1 cellular context compared by ENCODE assay signal in genomic region chr16:20875358-20875656, GRCh38.
TF ChIP-seq lines count a peak whose summit lies in the region.

No MANE protein-coding gene starts in this region.

TF ChIP-seq in GM23338, 12 proteins besides CTCF, POLR2A, EP300 and RAD21:
- no peak for TF ChIP-seq EZH2phosphoT487 (IDR thresholded peaks at IDR 0.05; ENCODE audit: unreplicated experiment)
- TF ChIP-seq STAT1 (IDR thresholded peaks at IDR 0.05; ENCODE audit: unreplicated experiment) = no peak
- TF ChIP-seq ETS1 (IDR thresholded peaks at IDR 0.05) = no peak
- no peak for TF ChIP-seq NANOG (IDR thresholded peaks at IDR 0.05; ENCODE audit: borderline replicate concordance)
- no peak for TF ChIP-seq EZH2 (IDR thresholded peaks at IDR 0.05; ENCODE audit: low read depth, unreplicated experiment)
- TF ChIP-seq ZNF331 (CRISPR knock-in tag; IDR thresholded peaks at IDR 0.05; ENCODE audit: low read depth) = no peak
- TF ChIP-seq POLR2AphosphoS5 (IDR thresholded peaks at IDR 0.05; ENCODE audit: low read depth) = no peak
- no peak for TF ChIP-seq CREB1 (CRISPR knock-in tag; IDR thresholded peaks at IDR 0.05; ENCODE audit: low read depth)
- no peak for TF ChIP-seq ZNF114 (CRISPR knock-in tag; IDR thresholded peaks at IDR 0.05)
- TF ChIP-seq REST (IDR thresholded peaks at IDR 0.05; ENCODE audit: unreplicated experiment) = no peak
- no peak for TF ChIP-seq ZNF462 (CRISPR knock-in tag; IDR thresholded peaks at IDR 0.05)
- no peak for TF ChIP-seq JUNB (IDR thresholded peaks at IDR 0.05; ENCODE audit: unreplicated experiment)
